Comparison of ENCODE assay signal across 13 cellular contexts in the genomic region with DNA sequence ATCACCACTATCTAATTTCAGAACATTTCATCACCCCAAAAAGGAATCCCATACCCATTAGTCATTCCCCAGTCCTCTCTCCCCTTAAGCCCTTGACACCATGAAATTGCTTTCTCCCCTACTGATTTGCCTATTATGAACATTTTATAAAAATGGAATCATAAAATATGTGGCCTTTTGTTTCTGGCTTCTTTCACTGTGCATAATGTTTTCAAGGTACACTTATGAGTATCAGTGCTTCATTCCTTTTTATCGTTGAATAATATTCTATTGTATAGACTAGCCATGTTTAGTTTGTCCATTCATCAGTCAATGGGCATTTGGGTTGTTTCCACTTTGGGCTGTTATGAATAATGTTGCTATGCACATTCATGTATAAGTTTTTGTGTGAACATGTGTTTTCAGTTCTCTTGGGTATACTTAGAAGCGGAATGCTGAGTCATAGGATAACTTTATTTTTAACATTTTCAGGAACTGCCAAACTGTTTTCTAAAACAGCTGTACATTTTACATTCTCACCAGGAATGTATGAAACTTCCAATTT. TPM values are rescaled to one million over a fixed set of nuclear protein-coding genes. Genes with fewer than 3 reads are reported as not detected.
DNase-seq lines count a peak whose midpoint lies in the region; ATAC-seq and TF ChIP-seq lines count a peak whose summit lies in the region.
"Had no signal": no experiment of that assay in that cellular context is flagged by ENCODE, and none has a peak within 500 bp of the region (broad histone marks: within the 10 kb centered on the region; RNA-seq: fewer than 3 reads in every experiment).

No MANE protein-coding gene starts in this region.

- H3K9ac ChIP-seq in SK-N-SH: peak overlapping the region; percentile 66; the same call in 1 of the 2 replicates

- H3K36me3 Mint-ChIP-seq in HFFc6 (ENCODE audit: low read depth): peaks cover 4% of the 10 kb centered on the region; the same call in 1 of the 2 replicates
- no peaks in the 10 kb centered on the region for H3K36me3 Mint-ChIP-seq in activated CD4-positive, alpha-beta memory T cell treated with anti-CD3 and anti-CD28 coated beads, Interleukin-2, amount 10 ng/mL, durations not matched to agents 7 days and 5 days (ENCODE audit: low read depth)

- no peaks in the 10 kb centered on the region for H3K9me3 Mint-ChIP-seq in HFFc6
- H3K9me3 Mint-ChIP-seq in activated CD4-positive, alpha-beta memory T cell treated with anti-CD3 and anti-CD28 coated beads, Interleukin-2, amount 10 ng/mL, durations not matched to agents 7 days and 5 days: no peaks in the 10 kb centered on the region
- H3K9me3 Mint-ChIP-seq: activated naive CD4-positive, alpha-beta T cell treated with anti-CD3 and anti-CD28 coated beads for 36 hours had no signal

- H2AFZ ChIP-seq in SK-N-SH (ENCODE audit: low read depth): no peak overlapping the region

- ATAC-seq in gastroesophageal sphincter (peak; percentile 77), HG02970 (IDR thresholded peaks at IDR 0.05; ENCODE audit: low FRiP score, unreplicated experiment) (no peak)

- H3K9me3 ChIP-seq in SK-N-SH (no peaks in the 10 kb centered on the region), gastroesophageal sphincter (no peaks in the 10 kb centered on the region)
- H3K9me3 ChIP-seq: right lobe of liver had no signal

- H3K4me1 ChIP-seq in SK-N-SH (ENCODE audit: control insufficient read depth in 1 of 2, insufficient read depth in 2 of 2, low read depth in 1 of 2, low read length in 1 of 2) (peaks cover 0 to 25% of the 10 kb centered on the region in 2 experiments), gastroesophageal sphincter (peaks cover 0 to 14% (median 0%) of the 10 kb centered on the region in 3 donors)

- TF ChIP-seq POLR2A in gastroesophageal sphincter (IDR thresholded peaks at IDR 0.05): no peak

- TF ChIP-seq RAD21 in SK-N-SH (IDR thresholded peaks at IDR 0.05; ENCODE audit: low read length): no peak

- peak overlapping the region; percentile 43 to 98; a peak in 3 of 4 replicates for H3K27ac ChIP-seq in SK-N-SH (ENCODE audit: low read depth in 2 of 2, low read length in 1 of 2)
- no peak overlapping the region for H3K27ac ChIP-seq in gastroesophageal sphincter
- H3K27ac ChIP-seq: right lobe of liver had no signal

- H3K4me2 ChIP-seq in SK-N-SH: peak overlapping the region; percentile 46; the same call in 1 of the 2 replicates

- peaks cover 3% of the 10 kb centered on the region; the same call in 1 of the 2 replicates for H4K20me1 ChIP-seq in SK-N-SH (ENCODE audit: insufficient read depth)

- H3K27me3 ChIP-seq in SK-N-SH (ENCODE audit: insufficient read depth) (no peaks in the 10 kb centered on the region), gastroesophageal sphincter (peaks cover 4% of the 10 kb centered on the region)
- H3K27me3 ChIP-seq: right lobe of liver had no signal

- H3K27me3 Mint-ChIP-seq in HFFc6 (ENCODE audit: insufficient read depth): no peaks in the 10 kb centered on the region
- H3K27me3 Mint-ChIP-seq in activated CD4-positive, alpha-beta memory T cell treated with anti-CD3 and anti-CD28 coated beads, Interleukin-2, amount 10 ng/mL, durations not matched to agents 7 days and 5 days: no peaks in the 10 kb centered on the region

- POLR2A ChIA-PET in SK-N-SH (lab: Yijun Ruan, JAX): no interaction called here
- POLR2A ChIA-PET in activated CD4-positive, alpha-beta memory T cell treated with anti-CD3 and anti-CD28 coated beads, Interleukin-2, amount 10 ng/mL, durations not matched to agents 7 days and 5 days (lab: Charles Lee): no interaction called here

- CTCF ChIA-PET in SK-N-SH (lab: Yijun Ruan, JAX): interaction anchor here (0.8 to 29.7 kb wide), 3 partner anchors 7 to 154 kb away, joined by 3 to 472 read pairs (median 6); no protein-coding TSS in a partner anchor
- CTCF ChIA-PET in activated CD4-positive, alpha-beta memory T cell treated with anti-CD3 and anti-CD28 coated beads, Interleukin-2, amount 10 ng/mL, durations not matched to agents 7 days and 5 days (lab: Charles Lee): interaction anchor here (3.6 kb wide), 1 partner anchor 13 kb away, joined by 11 read pairs; no protein-coding TSS in a partner anchor

- TF ChIP-seq EP300 in SK-N-SH (IDR thresholded peaks at IDR 0.05; ENCODE audit: borderline replicate concordance in 1 of 2, low read depth in 1 of 2, low read length in 1 of 2) (peak; percentile 59 to 61; a peak in 3 of 4 replicates), gastroesophageal sphincter (IDR thresholded peaks at IDR 0.05) (no peak)

- DNase-seq in AG08396 (ENCODE audit: low spot score) (peak; percentile 42), HFFc6 (peak; percentile 93), SK-N-SH (no peak), COR-L47 (lab: John Stamatoyannopoulos, UW) (no peak), NCI-H187 (lab: John Stamatoyannopoulos, UW) (no peak)
- no peak for DNase-seq in activated CD4-positive, alpha-beta memory T cell treated with anti-CD3 and anti-CD28 coated beads, Interleukin-2, amount 10 ng/mL, durations not matched to agents 7 days and 5 days
- DNase-seq: activated naive CD4-positive, alpha-beta T cell treated with anti-CD3 and anti-CD28 coated beads for 36 hours; hippocampal formation; right lobe of liver had no signal

- H3K27ac Mint-ChIP-seq in HFFc6: peak overlapping the region; percentile 95
- no peak overlapping the region for H3K27ac Mint-ChIP-seq in activated CD4-positive, alpha-beta memory T cell treated with anti-CD3 and anti-CD28 coated beads, Interleukin-2, amount 10 ng/mL, durations not matched to agents 7 days and 5 days
- H3K27ac Mint-ChIP-seq: activated naive CD4-positive, alpha-beta T cell treated with anti-CD3 and anti-CD28 coated beads for 36 hours had no signal

- peaks cover 28% of the 10 kb centered on the region for H3F3A ChIP-seq in SK-N-SH (replicated peaks; ENCODE audit: insufficient read depth)

- H3K36me3 ChIP-seq in SK-N-SH (replicated peaks in 1 of 2; ENCODE audit: control insufficient read depth in 1 of 2, insufficient read depth in 2 of 2, low read length in 1 of 2) (no peaks in the 10 kb centered on the region), gastroesophageal sphincter (no peaks in the 10 kb centered on the region)
- H3K36me3 ChIP-seq: right lobe of liver had no signal

- WGBS in SK-N-SH (ENCODE audit: low lambda C conversion rate): 29% methylated on average over 2 of the region's 2 CpGs
- 15 to 38% methylated on average over 2 of the region's 2 CpGs for WGBS in gastroesophageal sphincter (ENCODE audit: low coverage in 1 of 2), 2 donors

- no peak for TF ChIP-seq CTCF in HFFc6 (IDR thresholded peaks at IDR 0.05)
- TF ChIP-seq CTCF in SK-N-SH (IDR thresholded peaks at IDR 0.05): no peak
- no peak for TF ChIP-seq CTCF in gastroesophageal sphincter (IDR thresholded peaks at IDR 0.05)

- H3K9me2 ChIP-seq in SK-N-SH: no peaks in the 10 kb centered on the region

- H3K4me1 Mint-ChIP-seq in HFFc6 (ENCODE audit: low read depth): peaks cover 34% of the 10 kb centered on the region
- peaks cover 10% of the 10 kb centered on the region for H3K4me1 Mint-ChIP-seq in activated CD4-positive, alpha-beta memory T cell treated with anti-CD3 and anti-CD28 coated beads, Interleukin-2, amount 10 ng/mL, durations not matched to agents 7 days and 5 days

- no peaks in the 10 kb centered on the region for H3K79me2 ChIP-seq in SK-N-SH (ENCODE audit: insufficient read depth)

- H3K4me3 ChIP-seq in SK-N-SH (ENCODE audit: low read depth in 2 of 2, low read length in 1 of 2): no peak overlapping the region
- no peak overlapping the region for H3K4me3 ChIP-seq in gastroesophageal sphincter
- H3K4me3 ChIP-seq: right lobe of liver had no signal

- H3K4me3 Mint-ChIP-seq in HFFc6: peak overlapping the region; percentile 50
- H3K4me3 Mint-ChIP-seq in activated CD4-positive, alpha-beta memory T cell treated with anti-CD3 and anti-CD28 coated beads, Interleukin-2, amount 10 ng/mL, durations not matched to agents 7 days and 5 days: no peak overlapping the region
- H3K4me3 Mint-ChIP-seq: activated naive CD4-positive, alpha-beta T cell treated with anti-CD3 and anti-CD28 coated beads for 36 hours had no signal

TF ChIP-seq in SK-N-SH, 30 proteins besides CTCF, POLR2A, EP300 and RAD21 (continues in another document):
- TF ChIP-seq MEF2A (IDR thresholded peaks at IDR 0.05; ENCODE audit: borderline replicate concordance, low read depth): peak; percentile 90
- no peak for TF ChIP-seq IRF3 (IDR thresholded peaks at IDR 0.05; ENCODE audit: low read depth, low read length)
- TF ChIP-seq, protein P1, sequence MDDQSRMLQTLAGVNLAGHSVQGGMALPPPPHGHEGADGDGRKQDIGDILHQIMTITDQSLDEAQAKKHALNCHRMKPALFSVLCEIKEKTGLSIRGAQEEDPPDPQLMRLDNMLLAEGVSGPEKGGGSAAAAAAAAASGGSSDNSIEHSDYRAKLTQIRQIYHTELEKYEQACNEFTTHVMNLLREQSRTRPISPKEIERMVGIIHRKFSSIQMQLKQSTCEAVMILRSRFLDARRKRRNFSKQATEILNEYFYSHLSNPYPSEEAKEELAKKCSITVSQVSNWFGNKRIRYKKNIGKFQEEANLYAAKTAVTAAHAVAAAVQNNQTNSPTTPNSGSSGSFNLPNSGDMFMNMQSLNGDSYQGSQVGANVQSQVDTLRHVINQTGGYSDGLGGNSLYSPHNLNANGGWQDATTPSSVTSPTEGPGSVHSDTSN (IDR thresholded peaks at IDR 0.05): peak; percentile 64

RNA-seq across cellular contexts. Expression of gene FGF1, which starts 40.4 kb away (rescaled TPM):
- total RNA-seq in HFFc6 (2021; fragmentation: NEBNext Ultra II Directional; extraction: Animal tissue kit (Norgen Biotek cat#: 25700)): 10 to 100 TPM; 34.2 to 42.4 (median 37.2) TPM
- polyA plus RNA-seq in SK-N-SH (2012; rRNA removed): 5.3 and 5.9 TPM in 2 replicates
- 5.6 and 6.3 TPM in 2 replicates for polyA plus RNA-seq in SK-N-SH (2012; cell fraction: cytosol; rRNA removed)
- 5.4 and 5.6 TPM in 2 replicates for polyA plus RNA-seq in SK-N-SH (2012; cell fraction: nucleus; rRNA removed)
- total RNA-seq in gastroesophageal sphincter: 1 to 10 TPM in 3 of 4 donors, under 1 TPM in 1; 0.16 to 4.2 (median 2.9) TPM
- not detected for total RNA-seq in activated CD4-positive, alpha-beta memory T cell treated with anti-CD3 and anti-CD28 coated beads, Interleukin-2, amount 10 ng/mL, durations not matched to agents 7 days and 5 days
- total RNA-seq: activated naive CD4-positive, alpha-beta T cell treated with anti-CD3 and anti-CD28 coated beads for 36 hours; T-helper 2 cell treated with Interferon-gamma antibody and Interleukin-4, amounts not matched to agents 100 ng/mL and 5 ng/mL, for 36 hours; ureter had no signal

RNA-seq across cellular contexts. Expression of gene ARHGAP26, which starts 43.9 kb away (rescaled TPM):
- total RNA-seq in HFFc6 (2021; fragmentation: NEBNext Ultra II Directional; extraction: Animal tissue kit (Norgen Biotek cat#: 25700)): 1 to 10 TPM; 2.3 to 3.6 (median 3.1) TPM
- polyA plus RNA-seq in SK-N-SH (2012; rRNA removed): 6.1 and 8.4 TPM in 2 replicates
- polyA plus RNA-seq in SK-N-SH (2012; cell fraction: cytosol; rRNA removed): 4.4 and 4.6 TPM in 2 replicates
- 19.4 and 33.8 TPM in 2 replicates for polyA plus RNA-seq in SK-N-SH (2012; cell fraction: nucleus; rRNA removed)
- total RNA-seq in gastroesophageal sphincter: 10 to 100 TPM; 15.2 to 41.7 (median 31.7) TPM
- total RNA-seq in activated CD4-positive, alpha-beta memory T cell treated with anti-CD3 and anti-CD28 coated beads, Interleukin-2, amount 10 ng/mL, durations not matched to agents 7 days and 5 days: 10 to 100 TPM; 14.8 to 17.1 TPM

Comparison
In these comparisons a context has a peak if more than half of its experiments do, and no peak if none do; other contexts are left out.
1. DNase-seq: peak in AG08396 (single experiment) and HFFc6 (single experiment); none in SK-N-SH (single experiment), activated CD4-positive, alpha-beta memory T cell treated with anti-CD3 and anti-CD28 coated beads, Interleukin-2, amount 10 ng/mL, durations not matched to agents 7 days and 5 days (single experiment), COR-L47 (single experiment) and NCI-H187 (0 of 2).
2. H3K27ac ChIP-seq: peak in SK-N-SH (2 of 2); none in gastroesophageal sphincter (0 of 4).
3. RNA of gene FGF1, which starts 40.4 kb away (total RNA-seq): 34.2 to 42.4 TPM in HFFc6; 0.16 to 4.2 TPM in gastroesophageal sphincter and not detected in activated CD4-positive, alpha-beta memory T cell treated with anti-CD3 and anti-CD28 coated beads, Interleukin-2, amount 10 ng/mL, durations not matched to agents 7 days and 5 days; every median in the first group is over 4 times any median in the second.